In the genomic region with DNA sequence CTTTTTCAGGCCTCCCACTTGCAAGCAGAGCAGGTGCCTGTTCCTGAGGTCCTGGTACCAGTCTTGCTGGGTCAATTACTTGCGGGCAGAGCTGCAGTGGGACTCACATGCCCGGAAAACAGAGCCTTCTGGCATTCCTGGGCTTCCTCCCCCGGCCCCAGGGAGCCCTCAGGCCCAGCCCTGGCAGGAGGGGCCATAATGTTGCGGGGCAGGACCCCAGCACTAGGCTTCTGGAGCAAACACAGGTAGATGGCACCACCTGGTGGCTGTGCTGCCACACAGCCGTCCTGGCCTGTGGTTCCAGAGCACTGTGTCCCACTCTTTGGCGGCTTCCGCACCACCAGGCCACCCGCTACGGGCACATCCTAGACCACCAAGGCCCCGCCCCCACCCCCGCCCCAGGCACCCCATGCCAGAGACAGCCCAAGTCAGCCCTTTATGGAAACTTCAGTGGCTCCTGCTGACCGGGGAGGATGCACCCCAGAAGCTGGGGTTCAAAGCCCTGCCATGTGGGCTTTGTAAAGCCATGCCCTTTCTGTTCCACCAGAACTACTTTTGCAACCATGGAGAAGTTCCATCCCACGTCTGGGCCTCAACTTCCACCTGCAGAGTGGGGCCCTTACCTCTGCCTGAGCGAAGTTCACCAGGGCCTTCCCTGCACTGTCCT, we compare ENCODE assay signal across 8 cellular contexts. TPM values are rescaled to one million over a fixed set of nuclear protein-coding genes. Genes with fewer than 3 reads are reported as not detected.
A peak's percentile ranks its signal among the peaks of the same experiment; 100 is the strongest.
DNase-seq lines count a peak whose midpoint lies in the region; ATAC-seq and TF ChIP-seq lines count a peak whose summit lies in the region.
"Not testable (repeated sequence)": the region's sequence is repeated elsewhere in the genome, so short reads cannot be mapped to it uniquely, and the experiment has no call there.

No MANE protein-coding gene starts in this region.

- peak overlapping the region; percentile 92 for H2AFZ ChIP-seq in neuronal stem cell (ENCODE audit: low read length)

- not testable (repeated sequence) for H3K9ac ChIP-seq in neuronal stem cell (ENCODE audit: low read depth, low read length, poor library complexity)

- not testable (repeated sequence) for H3K4me3 Mint-ChIP-seq in glutamatergic neuron (ENCODE audit: unreplicated experiment)

- not testable (repeated sequence) for H3K27me3 ChIP-seq in adrenal gland; neuronal stem cell (ENCODE audit: control insufficient read depth in 3 of 3, insufficient read depth in 3 of 3, low read depth in 1 of 3, low read length in 3 of 3)

- not testable (repeated sequence) for H3K27ac ChIP-seq in adrenal gland; neuronal stem cell (replicated peaks; ENCODE audit: low read length)

- not testable (repeated sequence) for H3K79me1 ChIP-seq in neuronal stem cell (ENCODE audit: low read depth, low read length)

- H2BK5ac ChIP-seq in neuronal stem cell (ENCODE audit: low read length) = not testable (repeated sequence)

- not testable (repeated sequence) for H3K9me3 Mint-ChIP-seq in glutamatergic neuron (ENCODE audit: unreplicated experiment)

- 18 to 28% (median 21%) methylated on average over 5 to 14 of the region's 14 CpGs; no CpG with 5 or more reads in 1 of the 4 donors for WGBS in adrenal gland, 4 donors
- no CpG with 5 or more reads among the region's 14 CpGs for WGBS in neuronal stem cell (ENCODE audit: extremely low coverage in 2 of 2, insufficient read length in 2 of 2, insufficient replicate concordance in 1 of 2), 2 donors

- not testable (repeated sequence) for H3K36me3 ChIP-seq in adrenal gland (replicated peaks in 1 of 2); neuronal stem cell (replicated peaks in 1 of 2; ENCODE audit: control insufficient read depth in 2 of 2, insufficient read depth in 2 of 2, low read length in 2 of 2)

- not testable (repeated sequence) for H3K36me3 Mint-ChIP-seq in glutamatergic neuron (ENCODE audit: unreplicated experiment)

- intact Hi-C loops in adrenal gland (cut with DNase I) = loop anchor here in 1 of 2 donors (2.0 to 10.0 kb wide), 2 partner anchors 49 to 121 kb away; no protein-coding TSS in a partner anchor

- H4K91ac ChIP-seq in neuronal stem cell (ENCODE audit: low read depth, low read length, poor library complexity) = not testable (repeated sequence)

- H3K4me3 ChIP-seq in WI38 (ENCODE audit: low read depth, low read length); adrenal gland; neuronal stem cell (ENCODE audit: low read length in 2 of 2): not testable (repeated sequence)

- H2BK120ac ChIP-seq in neuronal stem cell (ENCODE audit: low read depth, low read length) = not testable (repeated sequence)

- ATAC-seq in HG03175 (IDR thresholded peaks at IDR 0.05; ENCODE audit: unreplicated experiment) = peak; percentile 65

- peak; percentile 23 for DNase-seq in COR-L47 (lab: John Stamatoyannopoulos, UW)
- DNase-seq in NCI-H526 (lab: John Stamatoyannopoulos, UW) = peak; percentile 31 to 79
- DNase-seq in adrenal gland = peak in 6 of 7 donors; percentile 47 to 84 (median 69)
- peak; percentile 89 for DNase-seq in glutamatergic neuron
- DNase-seq in neuronal stem cell (ENCODE audit: low spot score) = peak; percentile 76
- DNase-seq in stimulated activated CD8-positive, alpha-beta memory T cell treated with anti-CD3 and anti-CD28 coated beads, Interleukin-7, amount 100 ng/mL, for 24 hours (ENCODE audit: low read depth) = peak; percentile 41

- not testable (repeated sequence) for H3K4me1 ChIP-seq in adrenal gland (replicated peaks in 1 of 2); neuronal stem cell (ENCODE audit: control insufficient read depth in 2 of 2, insufficient read depth in 1 of 2, low read depth in 1 of 2, low read length in 2 of 2)

- TF ChIP-seq POLR2A in adrenal gland (IDR thresholded peaks at IDR 0.05) = not testable (repeated sequence)

- not testable (repeated sequence) for H3K23ac ChIP-seq in neuronal stem cell (ENCODE audit: low read depth, low read length, poor library complexity)

- H4K8ac ChIP-seq in neuronal stem cell (ENCODE audit: low read depth, low read length) = not testable (repeated sequence)

- H3K14ac ChIP-seq in neuronal stem cell (ENCODE audit: low read length) = not testable (repeated sequence)

- H3K4me2 ChIP-seq in neuronal stem cell (ENCODE audit: insufficient read depth, low read length, poor library complexity, severe bottlenecking) = not testable (repeated sequence)

- H3K4me1 Mint-ChIP-seq in glutamatergic neuron (ENCODE audit: low read depth, unreplicated experiment) = not testable (repeated sequence)

- H2BK15ac ChIP-seq in neuronal stem cell (ENCODE audit: low read length) = not testable (repeated sequence)

- peak overlapping the region; percentile 51 for H2AK5ac ChIP-seq in neuronal stem cell (ENCODE audit: low read depth, low read length)

- peak; percentile 56 for TF ChIP-seq CTCF in WI38 (IDR thresholded peaks at IDR 0.05; ENCODE audit: low read depth, low read length)
- TF ChIP-seq CTCF in adrenal gland (IDR thresholded peaks at IDR 0.05) = peak; percentile 62 to 87 (median 80)
- peak; percentile 87 for TF ChIP-seq CTCF in glutamatergic neuron (IDR thresholded peaks at IDR 0.05; ENCODE audit: partially characterized antibody, unreplicated experiment)

- peak overlapping the region; percentile 85 for H3K18ac ChIP-seq in neuronal stem cell (ENCODE audit: low read length)

- not testable (repeated sequence) for H3K27ac Mint-ChIP-seq in glutamatergic neuron (ENCODE audit: unreplicated experiment)

- H3K9me3 ChIP-seq in adrenal gland (replicated peaks in 1 of 3); neuronal stem cell (replicated peaks in 1 of 2; ENCODE audit: control insufficient read depth in 2 of 2, insufficient read depth in 1 of 2, low read depth in 1 of 2, low read length in 2 of 2): not testable (repeated sequence)

- not testable (repeated sequence) for H3K27me3 Mint-ChIP-seq in glutamatergic neuron (ENCODE audit: unreplicated experiment)

- H3K4ac ChIP-seq in neuronal stem cell (ENCODE audit: low read length) = not testable (repeated sequence)

- H2BK12ac ChIP-seq in neuronal stem cell (ENCODE audit: low read length) = peak overlapping the region; percentile 14

RNA-seq across cellular contexts. Expression of a gene that starts 28.9 kb away (rescaled TPM):
- total RNA-seq in adrenal gland = 1 to 10 TPM; 1.3 to 6.3 (median 2.5) TPM
- polyA plus RNA-seq in adrenal gland = 1 to 10 TPM in 2 of 3 donors, under 1 TPM in 1; 0.55 to 6.6 (median 4.3) TPM
- 1.1 TPM for total RNA-seq in glutamatergic neuron (ENCODE audit: unreplicated experiment)
- 0.11 TPM for polyA plus RNA-seq in neuronal stem cell (2013, experiment 1 of 2)
- 0.10 TPM for polyA plus RNA-seq in neuronal stem cell (2013, experiment 2 of 2)

RNA-seq across cellular contexts. Expression of a gene that starts 36.1 kb away (rescaled TPM):
- total RNA-seq in adrenal gland = 10 to 100 TPM; 15.3 to 41.4 (median 25.4) TPM
- polyA plus RNA-seq in adrenal gland = 10 to 100 TPM; 12.1 to 18.3 (median 12.9) TPM
- 21.2 TPM for total RNA-seq in glutamatergic neuron (ENCODE audit: unreplicated experiment)
- polyA plus RNA-seq in neuronal stem cell (2013, experiment 1 of 2) = 9.8 TPM
- polyA plus RNA-seq in neuronal stem cell (2013, experiment 2 of 2) = 10.7 TPM

RNA-seq across cellular contexts. Expression of a gene that starts 43.8 kb away (rescaled TPM):
- total RNA-seq in adrenal gland = 100 to 1,000 TPM in 5 of 8 donors, 10 to 100 TPM in 3; 74.9 to 161 (median 138) TPM
- 10 to 100 TPM; 49.8 to 74.8 (median 64.0) TPM for polyA plus RNA-seq in adrenal gland
- 33.6 TPM for total RNA-seq in glutamatergic neuron (ENCODE audit: unreplicated experiment)
- 51.8 TPM for polyA plus RNA-seq in neuronal stem cell (2013, experiment 1 of 2)
- polyA plus RNA-seq in neuronal stem cell (2013, experiment 2 of 2) = 51.5 TPM

RNA-seq across cellular contexts. Expression of a gene that starts 58.3 kb away (rescaled TPM):
- 10 to 100 TPM; 18.5 to 40.8 (median 25.1) TPM for total RNA-seq in adrenal gland
- polyA plus RNA-seq in adrenal gland = 10 to 100 TPM; 13.5 to 21.8 (median 16.7) TPM
- 15.5 TPM for total RNA-seq in glutamatergic neuron (ENCODE audit: unreplicated experiment)
- polyA plus RNA-seq in neuronal stem cell (2013, experiment 1 of 2) = 15.5 TPM
- polyA plus RNA-seq in neuronal stem cell (2013, experiment 2 of 2) = 14.9 TPM

Comparison
In these comparisons a context has a peak if more than half of its experiments do, and no peak if none do; other contexts are left out.
1. DNase-seq: peak in every context shown above with its lines; median percentile 89 in glutamatergic neuron; 76 in neuronal stem cell; 69 in adrenal gland; 55 in NCI-H526; 41 in stimulated activated CD8-positive, alpha-beta memory T cell treated with anti-CD3 and anti-CD28 coated beads, Interleukin-7, amount 100 ng/mL, for 24 hours; 23 in COR-L47.